1 cellular context compared by ENCODE assay signal in the genomic region with DNA sequence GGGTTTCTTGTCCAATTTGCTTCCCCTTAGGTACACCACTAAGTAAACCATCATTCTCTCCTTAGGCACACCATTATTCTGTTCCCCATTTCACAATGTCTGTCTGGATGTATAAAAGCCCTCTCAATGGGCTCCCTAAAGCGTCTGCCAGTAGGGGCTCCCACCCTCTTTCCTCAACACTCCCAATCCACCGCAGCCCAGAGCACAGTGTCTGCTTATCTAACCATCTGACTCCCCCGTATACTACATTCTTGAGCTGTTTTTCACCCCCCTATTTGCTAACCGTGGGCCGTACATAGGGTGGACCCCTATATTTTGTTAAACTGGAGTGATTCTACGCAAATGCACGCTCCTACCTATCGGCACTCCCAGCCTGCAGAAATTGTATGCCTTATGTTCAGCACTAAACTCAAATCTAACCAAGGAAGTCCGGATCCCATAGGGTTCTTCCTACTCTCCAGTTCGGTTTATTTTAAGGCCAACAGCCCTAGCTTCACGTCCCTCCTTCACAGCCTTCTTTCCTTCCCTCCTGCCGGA.
A peak's percentile ranks its signal among the peaks of the same experiment; 100 is the strongest.
TF ChIP-seq lines count a peak whose summit lies in the region.

No MANE protein-coding gene starts in this region.

TF ChIP-seq in HepG2, 621 proteins besides CTCF, POLR2A, EP300 and RAD21 (continues in another document):
- TF ChIP-seq, protein P1, sequence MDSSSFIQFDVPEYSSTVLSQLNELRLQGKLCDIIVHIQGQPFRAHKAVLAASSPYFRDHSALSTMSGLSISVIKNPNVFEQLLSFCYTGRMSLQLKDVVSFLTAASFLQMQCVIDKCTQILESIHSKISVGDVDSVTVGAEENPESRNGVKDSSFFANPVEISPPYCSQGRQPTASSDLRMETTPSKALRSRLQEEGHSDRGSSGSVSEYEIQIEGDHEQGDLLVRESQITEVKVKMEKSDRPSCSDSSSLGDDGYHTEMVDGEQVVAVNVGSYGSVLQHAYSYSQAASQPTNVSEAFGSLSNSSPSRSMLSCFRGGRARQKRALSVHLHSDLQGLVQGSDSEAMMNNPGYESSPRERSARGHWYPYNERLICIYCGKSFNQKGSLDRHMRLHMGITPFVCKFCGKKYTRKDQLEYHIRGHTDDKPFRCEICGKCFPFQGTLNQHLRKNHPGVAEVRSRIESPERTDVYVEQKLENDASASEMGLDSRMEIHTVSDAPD (CRISPR knock-in tag; IDR thresholded peaks at IDR 0.05): no peak; the same call in 1 of the 2 replicates
- 0 out of 2 replicates have a peak, but pooled peaks have one; percentile 35 for TF ChIP-seq ZFP36L2 (CRISPR knock-in tag; IDR thresholded peaks at IDR 0.05)
- TF ChIP-seq, protein P2, sequence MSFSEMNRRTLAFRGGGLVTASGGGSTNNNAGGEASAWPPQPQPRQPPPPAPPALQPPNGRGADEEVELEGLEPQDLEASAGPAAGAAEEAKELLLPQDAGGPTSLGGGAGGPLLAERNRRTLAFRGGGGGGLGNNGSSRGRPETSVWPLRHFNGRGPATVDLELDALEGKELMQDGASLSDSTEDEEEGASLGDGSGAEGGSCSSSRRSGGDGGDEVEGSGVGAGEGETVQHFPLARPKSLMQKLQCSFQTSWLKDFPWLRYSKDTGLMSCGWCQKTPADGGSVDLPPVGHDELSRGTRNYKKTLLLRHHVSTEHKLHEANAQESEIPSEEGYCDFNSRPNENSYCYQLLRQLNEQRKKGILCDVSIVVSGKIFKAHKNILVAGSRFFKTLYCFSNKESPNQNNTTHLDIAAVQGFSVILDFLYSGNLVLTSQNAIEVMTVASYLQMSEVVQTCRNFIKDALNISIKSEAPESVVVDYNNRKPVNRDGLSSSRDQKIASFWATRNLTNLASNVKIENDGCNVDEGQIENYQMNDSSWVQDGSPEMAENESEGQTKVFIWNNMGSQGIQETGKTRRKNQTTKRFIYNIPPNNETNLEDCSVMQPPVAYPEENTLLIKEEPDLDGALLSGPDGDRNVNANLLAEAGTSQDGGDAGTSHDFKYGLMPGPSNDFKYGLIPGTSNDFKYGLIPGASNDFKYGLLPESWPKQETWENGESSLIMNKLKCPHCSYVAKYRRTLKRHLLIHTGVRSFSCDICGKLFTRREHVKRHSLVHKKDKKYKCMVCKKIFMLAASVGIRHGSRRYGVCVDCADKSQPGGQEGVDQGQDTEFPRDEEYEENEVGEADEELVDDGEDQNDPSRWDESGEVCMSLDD (CRISPR knock-in tag; IDR thresholded peaks at IDR 0.05; ENCODE audit: borderline replicate concordance): 0 out of 2 replicates have a peak, but pooled peaks have one; percentile 9
- TF ChIP-seq NFIC (IDR thresholded peaks at IDR 0.05; ENCODE audit: low read length): 0 out of 2 replicates have a peak, but pooled peaks have one; percentile 6
- no peak for TF ChIP-seq ZNF225 (CRISPR knock-in tag; IDR thresholded peaks at IDR 0.05)
- TF ChIP-seq FOXM1 (CRISPR knock-in tag; IDR thresholded peaks at IDR 0.05): no peak
- TF ChIP-seq ZNF205 (CRISPR knock-in tag; IDR thresholded peaks at IDR 0.05): no peak
- TF ChIP-seq, protein P3, sequence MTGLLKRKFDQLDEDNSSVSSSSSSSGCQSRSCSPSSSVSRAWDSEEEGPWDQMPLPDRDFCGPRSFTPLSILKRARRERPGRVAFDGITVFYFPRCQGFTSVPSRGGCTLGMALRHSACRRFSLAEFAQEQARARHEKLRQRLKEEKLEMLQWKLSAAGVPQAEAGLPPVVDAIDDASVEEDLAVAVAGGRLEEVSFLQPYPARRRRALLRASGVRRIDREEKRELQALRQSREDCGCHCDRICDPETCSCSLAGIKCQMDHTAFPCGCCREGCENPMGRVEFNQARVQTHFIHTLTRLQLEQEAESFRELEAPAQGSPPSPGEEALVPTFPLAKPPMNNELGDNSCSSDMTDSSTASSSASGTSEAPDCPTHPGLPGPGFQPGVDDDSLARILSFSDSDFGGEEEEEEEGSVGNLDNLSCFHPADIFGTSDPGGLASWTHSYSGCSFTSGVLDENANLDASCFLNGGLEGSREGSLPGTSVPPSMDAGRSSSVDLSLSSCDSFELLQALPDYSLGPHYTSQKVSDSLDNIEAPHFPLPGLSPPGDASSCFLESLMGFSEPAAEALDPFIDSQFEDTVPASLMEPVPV (CRISPR knock-in tag; IDR thresholded peaks at IDR 0.05): no peak; the same call in 1 of the 2 replicates
- TF ChIP-seq ZNF550 (CRISPR knock-in tag; IDR thresholded peaks at IDR 0.05; ENCODE audit: borderline replicate concordance): no peak
- TF ChIP-seq ZNF879 (CRISPR knock-in tag; IDR thresholded peaks at IDR 0.05): 0 out of 2 replicates have a peak, but pooled peaks have one; percentile 23
- no peak for TF ChIP-seq STAG1 (CRISPR knock-in tag; IDR thresholded peaks at IDR 0.05)
- TF ChIP-seq U2AF1 (optimal IDR thresholded peaks at IDR 0.05; ENCODE audit: low read depth, low read length): no peak
- TF ChIP-seq SALL2 (CRISPR knock-in tag; IDR thresholded peaks at IDR 0.05): no peak
- TF ChIP-seq ZNF629 (CRISPR knock-in tag; conservative IDR thresholded peaks at IDR 0.05): no peak
- TF ChIP-seq RFX3 (CRISPR knock-in tag; IDR thresholded peaks at IDR 0.05): no peak
- TF ChIP-seq PTBP1 (IDR thresholded peaks at IDR 0.05; ENCODE audit: low read depth, low read length, poor library complexity, severe bottlenecking): no peak
- TF ChIP-seq, protein P4, sequence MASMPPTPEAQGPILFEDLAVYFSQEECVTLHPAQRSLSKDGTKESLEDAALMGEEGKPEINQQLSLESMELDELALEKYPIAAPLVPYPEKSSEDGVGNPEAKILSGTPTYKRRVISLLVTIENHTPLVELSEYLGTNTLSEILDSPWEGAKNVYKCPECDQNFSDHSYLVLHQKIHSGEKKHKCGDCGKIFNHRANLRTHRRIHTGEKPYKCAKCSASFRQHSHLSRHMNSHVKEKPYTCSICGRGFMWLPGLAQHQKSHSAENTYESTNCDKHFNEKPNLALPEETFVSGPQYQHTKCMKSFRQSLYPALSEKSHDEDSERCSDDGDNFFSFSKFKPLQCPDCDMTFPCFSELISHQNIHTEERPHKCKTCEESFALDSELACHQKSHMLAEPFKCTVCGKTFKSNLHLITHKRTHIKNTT (CRISPR knock-in tag; IDR thresholded peaks at IDR 0.05): no peak
- 0 out of 2 replicates have a peak, but pooled peaks have one; percentile 22 for TF ChIP-seq MEF2D (CRISPR knock-in tag; IDR thresholded peaks at IDR 0.05)
- TF ChIP-seq ZNF556 (CRISPR knock-in tag; IDR thresholded peaks at IDR 0.05; ENCODE audit: borderline replicate concordance): no peak
- TF ChIP-seq YY1 (IDR thresholded peaks at IDR 0.05; ENCODE audit: insufficient read depth, insufficient replicate concordance, low read depth, low read length): no peak
- TF ChIP-seq ZNF24 (IDR thresholded peaks at IDR 0.05): no peak
- peak; percentile 79; the same call in 1 of the 2 replicates for TF ChIP-seq NFATC3 (CRISPR knock-in tag; IDR thresholded peaks at IDR 0.05)
- TF ChIP-seq, protein P5, sequence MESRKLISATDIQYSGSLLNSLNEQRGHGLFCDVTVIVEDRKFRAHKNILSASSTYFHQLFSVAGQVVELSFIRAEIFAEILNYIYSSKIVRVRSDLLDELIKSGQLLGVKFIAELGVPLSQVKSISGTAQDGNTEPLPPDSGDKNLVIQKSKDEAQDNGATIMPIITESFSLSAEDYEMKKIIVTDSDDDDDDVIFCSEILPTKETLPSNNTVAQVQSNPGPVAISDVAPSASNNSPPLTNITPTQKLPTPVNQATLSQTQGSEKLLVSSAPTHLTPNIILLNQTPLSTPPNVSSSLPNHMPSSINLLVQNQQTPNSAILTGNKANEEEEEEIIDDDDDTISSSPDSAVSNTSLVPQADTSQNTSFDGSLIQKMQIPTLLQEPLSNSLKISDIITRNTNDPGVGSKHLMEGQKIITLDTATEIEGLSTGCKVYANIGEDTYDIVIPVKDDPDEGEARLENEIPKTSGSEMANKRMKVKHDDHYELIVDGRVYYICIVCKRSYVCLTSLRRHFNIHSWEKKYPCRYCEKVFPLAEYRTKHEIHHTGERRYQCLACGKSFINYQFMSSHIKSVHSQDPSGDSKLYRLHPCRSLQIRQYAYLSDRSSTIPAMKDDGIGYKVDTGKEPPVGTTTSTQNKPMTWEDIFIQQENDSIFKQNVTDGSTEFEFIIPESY (CRISPR knock-in tag; IDR thresholded peaks at IDR 0.05): no peak
- TF ChIP-seq ZKSCAN5 (CRISPR knock-in tag; IDR thresholded peaks at IDR 0.05): no peak
- no peak for TF ChIP-seq NCOA2 (CRISPR knock-in tag; IDR thresholded peaks at IDR 0.05)
- TF ChIP-seq ZNF569 (CRISPR knock-in tag; IDR thresholded peaks at IDR 0.05; ENCODE audit: borderline replicate concordance): 0 out of 2 replicates have a peak, but pooled peaks have one; percentile 21
- TF ChIP-seq ZMYM2 (CRISPR knock-in tag; IDR thresholded peaks at IDR 0.05): peak; percentile 2; the same call in 1 of the 2 replicates
- TF ChIP-seq, protein P6, sequence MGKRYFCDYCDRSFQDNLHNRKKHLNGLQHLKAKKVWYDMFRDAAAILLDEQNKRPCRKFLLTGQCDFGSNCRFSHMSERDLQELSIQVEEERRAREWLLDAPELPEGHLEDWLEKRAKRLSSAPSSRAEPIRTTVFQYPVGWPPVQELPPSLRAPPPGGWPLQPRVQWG (CRISPR knock-in tag; IDR thresholded peaks at IDR 0.05; ENCODE audit: borderline replicate concordance, low read depth): no peak
- TF ChIP-seq, protein P7, sequence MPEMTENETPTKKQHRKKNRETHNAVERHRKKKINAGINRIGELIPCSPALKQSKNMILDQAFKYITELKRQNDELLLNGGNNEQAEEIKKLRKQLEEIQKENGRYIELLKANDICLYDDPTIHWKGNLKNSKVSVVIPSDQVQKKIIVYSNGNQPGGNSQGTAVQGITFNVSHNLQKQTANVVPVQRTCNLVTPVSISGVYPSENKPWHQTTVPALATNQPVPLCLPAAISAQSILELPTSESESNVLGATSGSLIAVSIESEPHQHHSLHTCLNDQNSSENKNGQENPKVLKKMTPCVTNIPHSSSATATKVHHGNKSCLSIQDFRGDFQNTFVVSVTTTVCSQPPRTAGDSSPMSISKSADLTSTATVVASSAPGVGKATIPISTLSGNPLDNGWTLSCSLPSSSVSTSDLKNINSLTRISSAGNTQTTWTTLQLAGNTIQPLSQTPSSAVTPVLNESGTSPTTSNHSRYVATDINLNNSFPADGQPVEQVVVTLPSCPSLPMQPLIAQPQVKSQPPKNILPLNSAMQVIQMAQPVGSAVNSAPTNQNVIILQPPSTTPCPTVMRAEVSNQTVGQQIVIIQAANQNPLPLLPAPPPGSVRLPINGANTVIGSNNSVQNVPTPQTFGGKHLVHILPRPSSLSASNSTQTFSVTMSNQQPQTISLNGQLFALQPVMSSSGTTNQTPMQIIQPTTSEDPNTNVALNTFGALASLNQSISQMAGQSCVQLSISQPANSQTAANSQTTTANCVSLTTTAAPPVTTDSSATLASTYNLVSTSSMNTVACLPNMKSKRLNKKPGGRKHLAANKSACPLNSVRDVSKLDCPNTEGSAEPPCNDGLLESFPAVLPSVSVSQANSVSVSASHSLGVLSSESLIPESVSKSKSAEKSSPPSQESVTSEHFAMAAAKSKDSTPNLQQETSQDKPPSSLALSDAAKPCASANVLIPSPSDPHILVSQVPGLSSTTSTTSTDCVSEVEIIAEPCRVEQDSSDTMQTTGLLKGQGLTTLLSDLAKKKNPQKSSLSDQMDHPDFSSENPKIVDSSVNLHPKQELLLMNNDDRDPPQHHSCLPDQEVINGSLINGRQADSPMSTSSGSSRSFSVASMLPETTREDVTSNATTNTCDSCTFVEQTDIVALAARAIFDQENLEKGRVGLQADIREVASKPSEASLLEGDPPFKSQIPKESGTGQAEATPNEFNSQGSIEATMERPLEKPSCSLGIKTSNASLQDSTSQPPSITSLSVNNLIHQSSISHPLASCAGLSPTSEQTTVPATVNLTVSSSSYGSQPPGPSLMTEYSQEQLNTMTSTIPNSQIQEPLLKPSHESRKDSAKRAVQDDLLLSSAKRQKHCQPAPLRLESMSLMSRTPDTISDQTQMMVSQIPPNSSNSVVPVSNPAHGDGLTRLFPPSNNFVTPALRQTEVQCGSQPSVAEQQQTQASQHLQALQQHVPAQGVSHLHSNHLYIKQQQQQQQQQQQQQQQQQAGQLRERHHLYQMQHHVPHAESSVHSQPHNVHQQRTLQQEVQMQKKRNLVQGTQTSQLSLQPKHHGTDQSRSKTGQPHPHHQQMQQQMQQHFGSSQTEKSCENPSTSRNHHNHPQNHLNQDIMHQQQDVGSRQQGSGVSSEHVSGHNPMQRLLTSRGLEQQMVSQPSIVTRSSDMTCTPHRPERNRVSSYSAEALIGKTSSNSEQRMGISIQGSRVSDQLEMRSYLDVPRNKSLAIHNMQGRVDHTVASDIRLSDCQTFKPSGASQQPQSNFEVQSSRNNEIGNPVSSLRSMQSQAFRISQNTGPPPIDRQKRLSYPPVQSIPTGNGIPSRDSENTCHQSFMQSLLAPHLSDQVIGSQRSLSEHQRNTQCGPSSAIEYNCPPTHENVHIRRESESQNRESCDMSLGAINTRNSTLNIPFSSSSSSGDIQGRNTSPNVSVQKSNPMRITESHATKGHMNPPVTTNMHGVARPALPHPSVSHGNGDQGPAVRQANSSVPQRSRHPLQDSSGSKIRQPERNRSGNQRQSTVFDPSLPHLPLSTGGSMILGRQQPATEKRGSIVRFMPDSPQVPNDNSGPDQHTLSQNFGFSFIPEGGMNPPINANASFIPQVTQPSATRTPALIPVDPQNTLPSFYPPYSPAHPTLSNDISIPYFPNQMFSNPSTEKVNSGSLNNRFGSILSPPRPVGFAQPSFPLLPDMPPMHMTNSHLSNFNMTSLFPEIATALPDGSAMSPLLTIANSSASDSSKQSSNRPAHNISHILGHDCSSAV (CRISPR knock-in tag; IDR thresholded peaks at IDR 0.05; ENCODE audit: borderline replicate concordance): peak; percentile 14; the same call in 1 of the 2 replicates
- TF ChIP-seq, protein P8, sequence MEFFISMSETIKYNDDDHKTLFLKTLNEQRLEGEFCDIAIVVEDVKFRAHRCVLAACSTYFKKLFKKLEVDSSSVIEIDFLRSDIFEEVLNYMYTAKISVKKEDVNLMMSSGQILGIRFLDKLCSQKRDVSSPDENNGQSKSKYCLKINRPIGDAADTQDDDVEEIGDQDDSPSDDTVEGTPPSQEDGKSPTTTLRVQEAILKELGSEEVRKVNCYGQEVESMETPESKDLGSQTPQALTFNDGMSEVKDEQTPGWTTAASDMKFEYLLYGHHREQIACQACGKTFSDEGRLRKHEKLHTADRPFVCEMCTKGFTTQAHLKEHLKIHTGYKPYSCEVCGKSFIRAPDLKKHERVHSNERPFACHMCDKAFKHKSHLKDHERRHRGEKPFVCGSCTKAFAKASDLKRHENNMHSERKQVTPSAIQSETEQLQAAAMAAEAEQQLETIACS (CRISPR knock-in tag; IDR thresholded peaks at IDR 0.05): no peak
- TF ChIP-seq, protein P9, sequence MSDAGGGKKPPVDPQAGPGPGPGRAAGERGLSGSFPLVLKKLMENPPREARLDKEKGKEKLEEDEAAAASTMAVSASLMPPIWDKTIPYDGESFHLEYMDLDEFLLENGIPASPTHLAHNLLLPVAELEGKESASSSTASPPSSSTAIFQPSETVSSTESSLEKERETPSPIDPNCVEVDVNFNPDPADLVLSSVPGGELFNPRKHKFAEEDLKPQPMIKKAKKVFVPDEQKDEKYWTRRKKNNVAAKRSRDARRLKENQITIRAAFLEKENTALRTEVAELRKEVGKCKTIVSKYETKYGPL (CRISPR knock-in tag; IDR thresholded peaks at IDR 0.05): no peak; the same call in 1 of the 2 replicates
- no peak for TF ChIP-seq ZNF841 (CRISPR knock-in tag; IDR thresholded peaks at IDR 0.05; ENCODE audit: borderline replicate concordance)
- no peak for TF ChIP-seq ZFYVE20 (CRISPR knock-in tag; IDR thresholded peaks at IDR 0.05; ENCODE audit: borderline replicate concordance, low read depth)
